In genomic region chr3:97575742-97576141, GRCh38 we compare ENCODE assay signal across 17 cellular contexts.
A peak's percentile ranks its signal among the peaks of the same experiment; 100 is the strongest.
DNase-seq lines count a peak whose midpoint lies in the region; ATAC-seq, FAIRE-seq and TF ChIP-seq lines count a peak whose summit lies in the region.
"Had no signal": no experiment of that assay in that cellular context is flagged by ENCODE, and none has a peak within 500 bp of the region (broad histone marks: within the 10 kb centered on the region; RNA-seq: fewer than 3 reads in every experiment).

No MANE protein-coding gene starts in this region.

- no peak overlapping the region for H3K4me2 ChIP-seq in GM12878 (ENCODE audit: control insufficient read depth, insufficient read depth)
- H3K4me2 ChIP-seq: GM23338 had no signal

- H3K9me3 Mint-ChIP-seq in HFFc6 = peaks cover 40% of the 10 kb centered on the region
- H3K9me3 Mint-ChIP-seq: GM23338, H9 had no signal

- H3K27me3 Mint-ChIP-seq in HFFc6 (ENCODE audit: insufficient read depth) = 0 out of 2 replicates have a peak, but pooled peaks cover 2% of the 10 kb centered on the region
- H3K27me3 Mint-ChIP-seq: CD4-positive, alpha-beta memory T cell had no signal

- no peak overlapping the region for H3K4me3 Mint-ChIP-seq in HFFc6
- H3K4me3 Mint-ChIP-seq: CD4-positive, alpha-beta memory T cell; GM23338; H9 had no signal

- ATAC-seq in HG03432 (IDR thresholded peaks at IDR 0.05; ENCODE audit: unreplicated experiment) (peak; percentile 47), GM12878 (peak; percentile 30; the same call in 2 of the 3 replicates)
- ATAC-seq: GM23338, HCT116 had no signal

- WGBS in GM12878 (ENCODE audit: insufficient coverage, insufficient replicate concordance, low lambda C conversion rate, missing lambda C conversion rate) = 16% methylated on average over 3 of the region's 3 CpGs

- CTCF ChIA-PET in GM12878 (lab: Yijun Ruan, JAX) = interaction anchor here (0.7 kb wide), 1 partner anchor 1242 kb away, joined by 3 read pairs; no protein-coding TSS in a partner anchor

- RAD21 ChIA-PET in GM12878 (lab: Charles Lee; ENCODE audit: unreplicated experiment) = interaction anchor here (0.6 kb wide), 1 partner anchor 1963 kb away, joined by 3 read pairs; no protein-coding TSS in a partner anchor

- in situ Hi-C loops in GM12878 (cut with MboI) = no loop called here

- H3K27me3 ChIP-seq in GM12878 (replicated peaks in 1 of 2; ENCODE audit: control insufficient read depth in 2 of 2, insufficient read depth in 2 of 2, low read length in 1 of 2) = no peaks in the 10 kb centered on the region
- H3K27me3 ChIP-seq in ascending aorta = no peaks in the 10 kb centered on the region

- SMC1A ChIA-PET in GM12878 (lab: Charles Lee; ENCODE audit: uncharacterized antibody, unreplicated experiment) = no interaction called here

- H3K79me2 ChIP-seq in GM12878 (ENCODE audit: control insufficient read depth, insufficient read depth, low read length) = no peaks in the 10 kb centered on the region

- no peak for TF ChIP-seq CTCF in GM12878 (IDR thresholded peaks at IDR 0.05 in 2 of 3, conservative IDR thresholded peaks at IDR 0.05 in 1 of 3; ENCODE audit: control insufficient read depth in 2 of 3, extremely low read depth in 1 of 3, insufficient read depth in 1 of 3, low read depth in 3 of 3, low read length in 3 of 3)
- no peak for TF ChIP-seq CTCF in ascending aorta (IDR thresholded peaks at IDR 0.05)
- no peak for TF ChIP-seq CTCF in HFFc6 (IDR thresholded peaks at IDR 0.05)

- no peak for DNase-seq in GM12891 (ENCODE audit: insufficient read length, low spot score)
- DNase-seq in OCI-M1 (lab: John Stamatoyannopoulos, UW) = peak; percentile 79
- DNase-seq in GM12878 (ENCODE audit: low read depth, low spot score) = no peak
- DNase-seq in ascending aorta (ENCODE audit: low spot score in 2 of 2) = no peak
- DNase-seq in hepatic stellate cell (ENCODE audit: low spot score) = no peak
- no peak for DNase-seq in HFFc6
- DNase-seq: C1 segment of cervical spinal cord; Calu3; CD4-positive, alpha-beta memory T cell; COR-L47; DMS53; DMS79 treated with DMSO at 0.1 percent for 48 hours; GF-D8; H9 had no signal

- no peaks in the 10 kb centered on the region for H3K36me3 Mint-ChIP-seq in HFFc6 (ENCODE audit: low read depth)
- H3K36me3 Mint-ChIP-seq: CD4-positive, alpha-beta memory T cell had no signal

- POLR2A ChIA-PET in GM12878 (lab: Charles Lee) = no interaction called here

- H4K20me1 ChIP-seq in GM12878 (ENCODE audit: control insufficient read depth, insufficient read depth) = no peaks in the 10 kb centered on the region

- H2AFZ ChIP-seq in GM12878 (ENCODE audit: control insufficient read depth, low read depth, low read length) = no peak overlapping the region
- H2AFZ ChIP-seq: GM23338 had no signal

- TF ChIP-seq POLR2A in GM12891 (IDR thresholded peaks at IDR 0.05; ENCODE audit: low read depth, low read length) = no peak
- no peak for TF ChIP-seq POLR2A in GM12878 (IDR thresholded peaks at IDR 0.05; ENCODE audit: low read depth, low read length)

- TF ChIP-seq EP300 in GM12878 (IDR thresholded peaks at IDR 0.05; ENCODE audit: borderline replicate concordance in 1 of 2, control insufficient read depth in 1 of 2, low read depth in 2 of 2, low read length in 2 of 2) = no peak

- no TSS peak for BruUV-seq in GM12878 (replicated peaks; lab: Mats Ljungman, UMichigan)

- no peak overlapping the region for H3K27ac ChIP-seq in GM12878 (ENCODE audit: control insufficient read depth, insufficient read depth)
- no peak overlapping the region for H3K27ac ChIP-seq in ascending aorta

- H3K4me1 Mint-ChIP-seq in HFFc6 (ENCODE audit: low read depth) = no peaks in the 10 kb centered on the region
- H3K4me1 Mint-ChIP-seq: CD4-positive, alpha-beta memory T cell; GM23338; H9 had no signal

- H3K36me3 ChIP-seq in GM12878 (ENCODE audit: control insufficient read depth in 2 of 2, insufficient read depth in 2 of 2, low read length in 1 of 2) (no peaks in the 10 kb centered on the region), ascending aorta (no peaks in the 10 kb centered on the region)

- intact Hi-C loops in GM12878 (cut with micrococcal nuclease; ENCODE audit: unreplicated experiment) = no loop called here
- intact Hi-C loops in ascending aorta (cut with DNase I) = no loop called here

- H3K27ac Mint-ChIP-seq in HFFc6 = no peak overlapping the region
- H3K27ac Mint-ChIP-seq: CD4-positive, alpha-beta memory T cell; GM23338; H9 had no signal

- H3K4me3 ChIP-seq in GM12878 = no peak overlapping the region
- no peak overlapping the region for H3K4me3 ChIP-seq in ascending aorta
- H3K4me3 ChIP-seq: GM23338 had no signal

- no peak overlapping the region for H3K9ac ChIP-seq in GM12878 (ENCODE audit: control insufficient read depth, insufficient read depth, low read length)

- no peaks in the 10 kb centered on the region for H3K4me1 ChIP-seq in GM12878 (ENCODE audit: control insufficient read depth, insufficient read depth, low read length)
- no peaks in the 10 kb centered on the region for H3K4me1 ChIP-seq in ascending aorta

- TF ChIP-seq RAD21 in GM12878 (IDR thresholded peaks at IDR 0.05; ENCODE audit: insufficient read depth, low read depth, low read length) = no peak

- H3K9me3 ChIP-seq in GM12878 (replicated peaks; ENCODE audit: control insufficient read depth, insufficient read depth, low read length) (no peaks in the 10 kb centered on the region), ascending aorta (no peaks in the 10 kb centered on the region)

- FAIRE-seq in GM12891 (lab: Jason Lieb, UNC) (no peak), GM12878 (lab: Jason Lieb, UNC) (no peak)

TF ChIP-seq in GM12891, 5 proteins besides CTCF, POLR2A, EP300 and RAD21:
- no peak for TF ChIP-seq POU2F2 (IDR thresholded peaks at IDR 0.05; ENCODE audit: low read depth, low read length)
- no peak for TF ChIP-seq TAF1 (IDR thresholded peaks at IDR 0.05; ENCODE audit: low read depth, low read length)
- TF ChIP-seq PAX5 (IDR thresholded peaks at IDR 0.05; ENCODE audit: insufficient read depth, low read length, severe bottlenecking) = no peak
- TF ChIP-seq POLR2AphosphoS5 (IDR thresholded peaks at IDR 0.05; ENCODE audit: low read depth, low read length) = no peak
- TF ChIP-seq SPI1 (IDR thresholded peaks at IDR 0.05; ENCODE audit: low read depth, low read length) = 0 out of 2 replicates have a peak, but pooled peaks have one; percentile 8

TF ChIP-seq in GM12878, 131 proteins besides CTCF, POLR2A, EP300 and RAD21:
- no peak for TF ChIP-seq HDAC2 (IDR thresholded peaks at IDR 0.05)
- no peak for TF ChIP-seq NR2F1 (conservative IDR thresholded peaks at IDR 0.05)
- no peak for TF ChIP-seq SKIL (IDR thresholded peaks at IDR 0.05; ENCODE audit: low read depth, poor library complexity, severe bottlenecking)
- no peak for TF ChIP-seq RAD51 (IDR thresholded peaks at IDR 0.05)
- TF ChIP-seq ESRRA (IDR thresholded peaks at IDR 0.05; ENCODE audit: low read length) = no peak
- TF ChIP-seq CBFB (IDR thresholded peaks at IDR 0.05; ENCODE audit: low read depth) = no peak
- TF ChIP-seq FOXK2 (IDR thresholded peaks at IDR 0.05) = no peak
- TF ChIP-seq HCFC1 (IDR thresholded peaks at IDR 0.05; ENCODE audit: low read length) = no peak
